Comparison of ENCODE assay signal across 8 cellular contexts in the genomic region with DNA sequence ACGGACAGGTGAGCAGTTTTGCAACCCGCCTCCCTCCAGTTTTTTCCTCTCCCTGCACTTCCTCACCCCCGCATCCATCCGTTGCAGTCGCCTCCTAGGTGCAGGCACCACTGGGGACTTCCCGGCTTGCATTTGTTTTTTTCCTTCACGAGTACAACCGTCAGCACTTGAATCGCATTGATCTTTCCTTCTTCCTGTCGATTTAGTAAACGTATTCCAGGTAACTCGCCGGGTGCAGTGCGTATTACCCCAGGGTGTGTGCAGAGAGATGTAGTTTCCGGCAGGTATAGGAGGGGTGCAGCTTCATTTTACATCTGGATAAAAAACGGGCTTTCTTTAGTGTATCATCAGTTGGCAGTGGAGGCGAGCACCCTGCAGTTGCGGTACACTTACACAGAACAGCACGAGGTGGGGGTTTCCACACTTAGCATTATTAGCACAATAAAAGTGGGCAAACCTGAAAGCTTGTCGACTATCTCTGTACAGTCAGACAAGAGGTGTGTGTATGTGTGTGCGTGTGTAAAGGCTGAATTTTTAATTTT.
DNase-seq lines count a peak whose midpoint lies in the region; ATAC-seq and TF ChIP-seq lines count a peak whose summit lies in the region.

A gene (minus strand): TSS at position 359 of the 542 bp plus-strand sequence.

- H3K4me2 ChIP-seq in fibroblast of lung (ENCODE audit: extremely low read depth, insufficient read depth, low read length) (peak within 1 kb of the TSS; percentile 97), parathyroid adenoma (ENCODE audit: low read length) (peak within 1 kb of the TSS; percentile 59)

- no peaks in the 10 kb centered on the region for H4K20me1 ChIP-seq in fibroblast of lung (ENCODE audit: control insufficient read depth, extremely low read depth, insufficient read depth, low read length)

- POLR2A ChIA-PET in CD8-positive, alpha-beta memory T cell (lab: Charles Lee): interaction anchor here (0.7 to 3.6 kb wide), 5 partner anchors 12 to 157 kb away, joined by 3 to 15 read pairs (median 4); no protein-coding TSS in a partner anchor

- H3K36me3 ChIP-seq in CD8-positive, alpha-beta memory T cell (ENCODE audit: insufficient read depth, low read length): no peaks in the 10 kb centered on the region
- H3K36me3 ChIP-seq in fibroblast of lung (ENCODE audit: control insufficient read depth, insufficient read depth, low read length) (no peaks in the 10 kb centered on the region), parathyroid adenoma (ENCODE audit: control insufficient read depth, insufficient read depth, low read length) (no peaks in the 10 kb centered on the region), SJCRH30 (no peaks in the 10 kb centered on the region)

- peaks cover 4 to 41% (median 22%) of the 10 kb centered on the region in 3 donors for H3K36me3 Mint-ChIP-seq in CD8-positive, alpha-beta memory T cell

- DNase-seq in CD8-positive, alpha-beta memory T cell: peak; percentile 35 to 73 (median 61)
- peak; percentile 62 for DNase-seq in NAMALWA (ENCODE audit: low spot score)
- peak; percentile 63 for DNase-seq in activated CD8-positive, alpha-beta memory T cell treated with anti-CD3 and anti-CD28 coated beads, Interleukin-2, amount 50 U/mL, for 4 hours
- DNase-seq in fibroblast of lung (ENCODE audit: low read depth in 2 of 2): no peak
- DNase-seq in glomerular visceral epithelial cell (ENCODE audit: extremely low spot score): no peak
- DNase-seq in SJCRH30: no peak

- H3K9ac ChIP-seq in fibroblast of lung (ENCODE audit: insufficient read depth, low read length) (peak within 1 kb of the TSS; percentile 50), parathyroid adenoma (no peak within 1 kb of the TSS)

- H3K27me3 ChIP-seq in CD8-positive, alpha-beta memory T cell (ENCODE audit: insufficient read depth, low read length, poor library complexity, severe bottlenecking): no peaks in the 10 kb centered on the region
- H3K27me3 ChIP-seq in fibroblast of lung (ENCODE audit: control insufficient read depth, insufficient read depth, low read length): peaks cover 19% of the 10 kb centered on the region
- H3K27me3 ChIP-seq in parathyroid adenoma (ENCODE audit: control insufficient read depth, insufficient read depth, low read length): no peaks in the 10 kb centered on the region
- H3K27me3 ChIP-seq in SJCRH30: no peaks in the 10 kb centered on the region

- peaks cover 74% of the 10 kb centered on the region for H3K4me1 ChIP-seq in CD8-positive, alpha-beta memory T cell (ENCODE audit: insufficient read depth, low read length)
- no peaks in the 10 kb centered on the region for H3K4me1 ChIP-seq in fibroblast of lung (ENCODE audit: control insufficient read depth, extremely low read depth, insufficient read depth, low read length)
- H3K4me1 ChIP-seq in parathyroid adenoma: no peaks in the 10 kb centered on the region
- no peaks in the 10 kb centered on the region for H3K4me1 ChIP-seq in SJCRH30

- H3K4me1 Mint-ChIP-seq in CD8-positive, alpha-beta memory T cell: peaks cover 84 to 91% (median 87%) of the 10 kb centered on the region in 3 donors

- peak within 1 kb of the TSS; percentile 87 for H3K4me3 ChIP-seq in CD8-positive, alpha-beta memory T cell (ENCODE audit: low read length)
- H3K4me3 ChIP-seq in fibroblast of lung (replicated peaks in 1 of 4; ENCODE audit: control extremely low read depth in 1 of 4, insufficient read depth in 1 of 4, low read depth in 3 of 4, low read length in 4 of 4) (peak within 1 kb of the TSS; percentile 48 to 72 (median 65)), parathyroid adenoma (ENCODE audit: low read depth, low read length) (peak within 1 kb of the TSS; percentile 47), SJCRH30 (no peak within 1 kb of the TSS)

- H3K79me2 ChIP-seq in fibroblast of lung (ENCODE audit: control insufficient read depth, insufficient read depth, low read length) (no peaks in the 10 kb centered on the region), parathyroid adenoma (no peaks in the 10 kb centered on the region)

- peak within 1 kb of the TSS; percentile 80 to 99 (median 96) for H3K27ac Mint-ChIP-seq in CD8-positive, alpha-beta memory T cell

- no peaks in the 10 kb centered on the region for H3K27me3 Mint-ChIP-seq in CD8-positive, alpha-beta memory T cell

- CTCF ChIA-PET in CD8-positive, alpha-beta memory T cell (lab: Charles Lee): interaction anchor here (0.9 to 4.9 kb wide), 7 partner anchors 9 to 99 kb away, joined by 3 to 52 read pairs (median 4); no protein-coding TSS in a partner anchor

- no peaks in the 10 kb centered on the region for H3K9me3 ChIP-seq in CD8-positive, alpha-beta memory T cell (ENCODE audit: low read length)
- no peaks in the 10 kb centered on the region for H3K9me3 ChIP-seq in fibroblast of lung (ENCODE audit: control insufficient read depth, insufficient read depth, low read depth, low read length)
- no peaks in the 10 kb centered on the region for H3K9me3 ChIP-seq in parathyroid adenoma (ENCODE audit: control insufficient read depth, low read length)
- H3K9me3 ChIP-seq in SJCRH30 (replicated peaks): no peaks in the 10 kb centered on the region

- H3K4me3 Mint-ChIP-seq in CD8-positive, alpha-beta memory T cell: peak within 1 kb of the TSS; percentile 94 to 100 (median 97)

- H3K9me3 Mint-ChIP-seq in CD8-positive, alpha-beta memory T cell: no peaks in the 10 kb centered on the region

- H2AFZ ChIP-seq in fibroblast of lung (ENCODE audit: low read length) (peak within 1 kb of the TSS; percentile 60), parathyroid adenoma (peak within 1 kb of the TSS; percentile 80)

- H3K27ac ChIP-seq in CD8-positive, alpha-beta memory T cell (ENCODE audit: low read depth, low read length): peak within 1 kb of the TSS; percentile 71
- no peak within 1 kb of the TSS for H3K27ac ChIP-seq in fibroblast of lung (ENCODE audit: insufficient read depth, low read length)
- no peak within 1 kb of the TSS for H3K27ac ChIP-seq in parathyroid adenoma
- no peak within 1 kb of the TSS for H3K27ac ChIP-seq in SJCRH30

- ATAC-seq in GM21619 (IDR thresholded peaks at IDR 0.05; ENCODE audit: unreplicated experiment): peak; percentile 13

- TF ChIP-seq CTCF in fibroblast of lung (conservative IDR thresholded peaks at IDR 0.05 in 1 of 2, IDR thresholded peaks at IDR 0.05 in 1 of 2; ENCODE audit: low read depth in 1 of 2, low read length in 2 of 2) (no peak), parathyroid adenoma (IDR thresholded peaks at IDR 0.05) (no peak)

Comparison
In these comparisons a context has a peak if more than half of its experiments do, and no peak if none do; other contexts are left out.
1. DNase-seq: peak in CD8-positive, alpha-beta memory T cell (5 of 5), NAMALWA (single experiment) and activated CD8-positive, alpha-beta memory T cell treated with anti-CD3 and anti-CD28 coated beads, Interleukin-2, amount 50 U/mL, for 4 hours (single experiment); none in fibroblast of lung (0 of 2), glomerular visceral epithelial cell (single experiment) and SJCRH30 (0 of 2).